ENCODE assay signal across 7 cellular contexts in the genomic region with DNA sequence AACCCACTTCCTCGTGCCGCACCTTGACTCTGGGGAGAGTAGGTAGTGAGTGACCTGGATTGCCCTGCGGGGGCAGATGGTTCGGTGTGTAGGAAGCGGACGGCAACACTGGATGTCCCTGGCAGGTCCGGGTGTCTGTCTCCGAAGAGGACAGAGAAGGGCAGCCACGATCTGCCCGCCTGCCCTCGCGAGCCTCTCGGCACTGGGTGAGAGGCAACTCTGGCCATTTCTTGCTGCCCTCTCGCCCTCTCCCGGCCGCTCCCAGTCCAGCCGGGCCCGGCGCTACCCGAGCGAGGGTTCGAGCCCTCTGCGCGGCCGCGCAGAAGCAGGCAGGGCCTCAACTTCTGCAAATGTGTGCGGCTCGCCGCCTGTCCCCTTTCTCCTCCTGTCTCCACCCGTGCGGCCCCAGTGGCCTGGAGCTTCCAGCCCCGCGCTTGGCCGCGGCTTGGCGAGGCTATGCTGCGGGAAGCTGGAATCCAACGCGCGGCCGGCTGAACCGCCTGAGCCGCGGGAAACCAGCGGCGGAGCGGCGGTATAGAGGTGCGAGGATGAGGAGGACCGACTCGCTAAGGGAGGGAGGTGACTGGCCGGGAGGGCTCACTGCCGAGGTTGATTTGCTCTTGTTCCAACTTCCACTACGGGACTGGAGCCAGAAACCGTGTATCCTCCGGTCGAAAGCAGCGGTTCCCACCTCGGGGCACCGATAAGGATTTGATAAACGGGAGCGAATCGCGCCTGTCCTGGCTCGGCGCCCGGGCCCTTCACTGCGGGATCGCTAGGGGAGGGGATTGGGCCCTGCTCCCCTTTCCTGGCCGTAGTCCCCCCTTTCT. TPM values are rescaled to one million over a fixed set of nuclear protein-coding genes. Genes with fewer than 3 reads are reported as not detected.
DNase-seq lines count a peak whose midpoint lies in the region; ATAC-seq and TF ChIP-seq lines count a peak whose summit lies in the region.

No MANE protein-coding gene starts in this region.

- no peaks in the 10 kb centered on the region for H3K9me3 ChIP-seq in neuron (ENCODE audit: low read length)

- intact Hi-C loops in activated naive CD4-positive, alpha-beta T cell treated with anti-CD3 and anti-CD28 coated beads for 36 hours (cut with micrococcal nuclease): loop anchor here (1.0 to 5.0 kb wide), 2 partner anchors 53 to 111 kb away; no protein-coding TSS in a partner anchor

- H2AFZ ChIP-seq in neuron (ENCODE audit: low read depth, low read length): peak overlapping the region; percentile 29

- peaks cover 65% of the 10 kb centered on the region for H3K27me3 ChIP-seq in neuron (ENCODE audit: insufficient read depth, low read length)

- CTCF ChIA-PET in activated naive CD4-positive, alpha-beta T cell treated with anti-CD3 and anti-CD28 coated beads for 36 hours (lab: Charles Lee): interaction anchor here (2.7 kb wide), 1 partner anchor 236 kb away, joined by 8 read pairs; no protein-coding TSS in a partner anchor

- peak overlapping the region; percentile 80 for H3K4me3 Mint-ChIP-seq in activated naive CD4-positive, alpha-beta T cell treated with anti-CD3 and anti-CD28 coated beads for 36 hours

- H3K4me1 Mint-ChIP-seq in activated naive CD4-positive, alpha-beta T cell treated with anti-CD3 and anti-CD28 coated beads for 36 hours (ENCODE audit: low read depth): peaks cover 19% of the 10 kb centered on the region

- no peaks in the 10 kb centered on the region for H3K36me3 ChIP-seq in neuron (ENCODE audit: insufficient read depth, low read length)

- H3K9me3 Mint-ChIP-seq in activated naive CD4-positive, alpha-beta T cell treated with anti-CD3 and anti-CD28 coated beads for 36 hours: no peaks in the 10 kb centered on the region

- no peaks in the 10 kb centered on the region for H3K36me3 Mint-ChIP-seq in activated naive CD4-positive, alpha-beta T cell treated with anti-CD3 and anti-CD28 coated beads for 36 hours (ENCODE audit: low read depth)

- peaks cover 27% of the 10 kb centered on the region for H3K4me1 ChIP-seq in neuron (ENCODE audit: insufficient read depth, low read length)

- H3K4me3 ChIP-seq in neuron (ENCODE audit: low read length): peak overlapping the region; percentile 3

- ATAC-seq in HG03469 (IDR thresholded peaks at IDR 0.05; ENCODE audit: unreplicated experiment): no peak
- no peak for ATAC-seq in HG03045 (IDR thresholded peaks at IDR 0.05; ENCODE audit: unreplicated experiment)

- H3K27me3 Mint-ChIP-seq in activated naive CD4-positive, alpha-beta T cell treated with anti-CD3 and anti-CD28 coated beads for 36 hours (ENCODE audit: low read depth): peaks cover 58% of the 10 kb centered on the region

- peak; percentile 14 for DNase-seq in MV-4-11 (lab: John Stamatoyannopoulos, UW)
- peak; percentile 37 for DNase-seq in activated naive CD4-positive, alpha-beta T cell treated with anti-CD3 and anti-CD28 coated beads for 36 hours
- peak; percentile 16 for DNase-seq in globus pallidus (ENCODE audit: low spot score)

- TF ChIP-seq CTCF in GM12872 (IDR thresholded peaks at IDR 0.05; ENCODE audit: insufficient read depth, low read depth, low read length): 0 out of 3 replicates have a peak, but pooled peaks have one; percentile 20

- no peak overlapping the region for H3K27ac Mint-ChIP-seq in activated naive CD4-positive, alpha-beta T cell treated with anti-CD3 and anti-CD28 coated beads for 36 hours

RNA-seq across cellular contexts. Expression of a gene that starts 1.5 kb away (rescaled TPM):
- 1 to 10 TPM; 2.1 to 2.9 TPM for total RNA-seq in activated naive CD4-positive, alpha-beta T cell treated with anti-CD3 and anti-CD28 coated beads for 36 hours
